ENCODE assay signal across 13 cellular contexts in the genomic region with DNA sequence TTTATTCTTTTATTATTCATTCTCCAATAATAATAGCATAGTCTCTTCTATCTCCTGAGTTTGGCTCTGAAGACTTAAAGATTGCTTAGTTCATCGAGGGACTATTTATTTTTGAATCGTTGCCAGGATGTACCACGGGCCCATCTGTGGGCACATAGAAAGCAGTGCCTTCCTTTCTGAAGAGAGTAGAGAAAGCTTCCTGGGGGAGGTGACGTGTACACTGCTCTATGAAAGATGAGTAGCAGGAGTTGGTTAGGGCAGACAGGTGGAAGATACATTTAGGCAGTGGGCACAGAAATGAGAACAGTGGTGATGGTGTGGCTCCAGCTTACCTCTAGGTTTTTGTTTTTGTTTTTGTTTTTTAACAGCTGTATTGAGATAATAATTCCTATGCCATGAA.
"Had no signal": no experiment of that assay in that cellular context is flagged by ENCODE, and none has a peak within 500 bp of the region (broad histone marks: within the 10 kb centered on the region; RNA-seq: fewer than 3 reads in every experiment).

No MANE protein-coding gene starts in this region.

- H3K9me3 Mint-ChIP-seq: activated naive CD4-positive, alpha-beta T cell treated with anti-CD3 and anti-CD28 coated beads, Interleukin-2, amount 50 U/mL, for 72 hours; activated T-helper 2 cell treated with anti-CD3 and anti-CD28 coated beads, Interferon-gamma antibody, Interleukin-2, Interleukin-4, amounts not matched to agents 10 μg/mL and 5 μg/mL and 100 μg/mL, durations not matched to agents 14 hours and 24 hours and 36 hours had no signal

- H3K4me1 ChIP-seq: lower lobe of right lung, tibial nerve had no signal

- H3K36me3 ChIP-seq: esophagus muscularis mucosa, lower lobe of right lung, vagina had no signal

- ATAC-seq: lower lobe of right lung had no signal

- DNase-seq: activated CD4-positive, alpha-beta T cell treated with anti-CD3 and anti-CD28 coated beads for 4 hours; hypothalamus; lower lobe of right lung; stimulated activated CD4-positive, alpha-beta T cell treated with anti-CD3 and anti-CD28 coated beads, Interleukin-4, amount 100 ng/mL, for 4 hours; T1000 had no signal

- H3K4me3 ChIP-seq: esophagus muscularis mucosa, lower lobe of right lung, skin epidermis, tibial nerve, vagina had no signal

- H3K9me3 ChIP-seq: esophagus muscularis mucosa, lower lobe of right lung, tibial nerve, vagina had no signal

- H3K4me3 Mint-ChIP-seq: mesothelial cell of epicardium had no signal

- H3K27ac Mint-ChIP-seq: activated naive CD4-positive, alpha-beta T cell treated with anti-CD3 and anti-CD28 coated beads, Interleukin-2, amount 50 U/mL, for 72 hours; activated T-helper 2 cell treated with anti-CD3 and anti-CD28 coated beads, Interferon-gamma antibody, Interleukin-2, Interleukin-4, amounts not matched to agents 10 μg/mL and 5 μg/mL and 100 μg/mL, durations not matched to agents 14 hours and 24 hours and 36 hours; mesothelial cell of epicardium had no signal

- H3K27me3 ChIP-seq: esophagus muscularis mucosa, tibial nerve, vagina had no signal

- H3K27ac ChIP-seq: esophagus muscularis mucosa, lower lobe of right lung, skin epidermis, tibial nerve, vagina, VCaP had no signal
